Comparison of ENCODE assay signal across 8 cellular contexts in genomic region chr10:97333351-97333600, GRCh38. TPM values are rescaled to one million over a fixed set of nuclear protein-coding genes. Genes with fewer than 3 reads are reported as not detected.
DNase-seq lines count a peak whose midpoint lies in the region; ATAC-seq lines count a peak whose summit lies in the region.

No MANE protein-coding gene starts in this region.

- DNase-seq in DMS79 (lab: John Stamatoyannopoulos, UW) (peak; percentile 8), Kasumi-1 (lab: John Stamatoyannopoulos, UW) (peak; percentile 66 to 86), amniotic epithelial cell (ENCODE audit: low read depth) (peak; percentile 36), left lobe of liver (ENCODE audit: low spot score) (no peak), SHP77 (lab: John Stamatoyannopoulos, UW) (no peak)
- no peak for DNase-seq in stimulated activated CD4-positive, alpha-beta T cell treated with anti-CD3 and anti-CD28 coated beads, Interleukin-12 subunit alpha, Interleukin-12 subunit beta, amount 100 ng/mL, for 4 hours

- 2% methylated on average over 7 of the region's 7 CpGs for WGBS in thymus

- H3K27me3 ChIP-seq in layer of hippocampus (ENCODE audit: control insufficient read depth, insufficient read depth, low read length) = no peaks in the 10 kb centered on the region
- H3K27me3 ChIP-seq in thymus (ENCODE audit: control insufficient read depth, insufficient read depth) = no peaks in the 10 kb centered on the region

- H3K4me3 ChIP-seq in thymus (ENCODE audit: low read length) = peak overlapping the region; percentile 85

- no peaks in the 10 kb centered on the region for H3K36me3 ChIP-seq in thymus (ENCODE audit: control insufficient read depth, insufficient read depth)

- no peaks in the 10 kb centered on the region for H3K9me3 ChIP-seq in thymus (ENCODE audit: control insufficient read depth)

- peaks cover 20% of the 10 kb centered on the region for H3K4me1 ChIP-seq in thymus (ENCODE audit: control insufficient read depth, insufficient read depth, low read length)

- H3K27ac ChIP-seq in layer of hippocampus (ENCODE audit: low read depth, low read length) (peak overlapping the region; percentile 68), thymus (ENCODE audit: low read depth) (peak overlapping the region; percentile 46)

- no peak for ATAC-seq in left lobe of liver

RNA-seq across cellular contexts. Expression of gene FRAT2, which starts 1.3 kb away (rescaled TPM):
- 13.1 TPM for polyA plus RNA-seq in thymus
- 10.3 TPM for total RNA-seq in left lobe of liver

RNA-seq across cellular contexts. Expression of gene FRAT1, which starts 14.2 kb away (rescaled TPM):
- 6.3 TPM for polyA plus RNA-seq in thymus
- total RNA-seq in left lobe of liver = 10.0 TPM

RNA-seq across cellular contexts. Expression of gene ARHGAP19, which starts 40.8 kb away (rescaled TPM):
- 5.8 TPM for polyA plus RNA-seq in thymus
- total RNA-seq in left lobe of liver = 4.1 TPM

Comparison
In these comparisons a context has a peak if more than half of its experiments do, and no peak if none do; other contexts are left out.
1. DNase-seq: peak in DMS79 (single experiment), Kasumi-1 (2 of 2) and amniotic epithelial cell (single experiment); none in left lobe of liver (single experiment), stimulated activated CD4-positive, alpha-beta T cell treated with anti-CD3 and anti-CD28 coated beads, Interleukin-12 subunit alpha, Interleukin-12 subunit beta, amount 100 ng/mL, for 4 hours (single experiment) and SHP77 (0 of 2).